15 cellular contexts compared by ENCODE assay signal in genomic region chr6:167701010-167701409, GRCh38.
DNase-seq lines count a peak whose midpoint lies in the region; ATAC-seq and TF ChIP-seq lines count a peak whose summit lies in the region.
"Had no signal": no experiment of that assay in that cellular context is flagged by ENCODE, and none has a peak within 500 bp of the region (broad histone marks: within the 10 kb centered on the region; RNA-seq: fewer than 3 reads in every experiment).

No MANE protein-coding gene starts in this region.

- no peak for ATAC-seq in left ventricle myocardium superior
- ATAC-seq in HG03460 (IDR thresholded peaks at IDR 0.05; ENCODE audit: unreplicated experiment), result no peak
- ATAC-seq in HG03196 (IDR thresholded peaks at IDR 0.05; ENCODE audit: unreplicated experiment), result no peak
- ATAC-seq: CD8-positive, alpha-beta T cell had no signal

- H3K9me3 Mint-ChIP-seq in progenitor cell of endocrine pancreas (ENCODE audit: low read depth), result no peaks in the 10 kb centered on the region
- H3K9me3 Mint-ChIP-seq: CD8-positive, alpha-beta T cell; H9 had no signal

- DNase-seq in left ventricle myocardium inferior, result no peak
- DNase-seq in left ventricle myocardium superior, result no peak
- DNase-seq in epithelial cell of prostate (ENCODE audit: low read depth, low spot score), result no peak
- no peak for DNase-seq in progenitor cell of endocrine pancreas (ENCODE audit: low spot score, unreplicated experiment)
- no peak for DNase-seq in germinal center (ENCODE audit: low spot score)
- DNase-seq: ACHN; CD8-positive, alpha-beta T cell; COR-L47; DND-41; GDM1; GOT3; H9 had no signal

- no peaks in the 10 kb centered on the region for H3K27me3 Mint-ChIP-seq in progenitor cell of endocrine pancreas

- intact Hi-C loops in left ventricle myocardium inferior (cut with micrococcal nuclease), result no loop called here
- intact Hi-C loops in left ventricle myocardium superior (cut with micrococcal nuclease), result no loop called here

- H3K4me3 Mint-ChIP-seq in progenitor cell of endocrine pancreas (ENCODE audit: low read depth), result no peak overlapping the region
- H3K4me3 Mint-ChIP-seq: CD14-positive monocyte; CD8-positive, alpha-beta T cell; H9 had no signal

- H3K27me3 ChIP-seq in left ventricle myocardium inferior (ENCODE audit: low read depth), result peaks cover 4% of the 10 kb centered on the region

- H3K36me3 ChIP-seq in left ventricle myocardium inferior, result no peaks in the 10 kb centered on the region

- H3K27ac ChIP-seq in left ventricle myocardium inferior (replicated peaks), result peak overlapping the region; percentile 92
- H3K27ac ChIP-seq in epithelial cell of prostate, result peak overlapping the region; percentile 94

- H3K4me1 ChIP-seq in left ventricle myocardium inferior, result peaks cover 22% of the 10 kb centered on the region

- H3K27ac Mint-ChIP-seq in progenitor cell of endocrine pancreas, result peak overlapping the region; percentile 82
- H3K27ac Mint-ChIP-seq: CD8-positive, alpha-beta T cell; H9 had no signal

- no peak overlapping the region for H3K4me3 ChIP-seq in left ventricle myocardium inferior

- TF ChIP-seq CTCF in left ventricle myocardium inferior (IDR thresholded peaks at IDR 0.05; ENCODE audit: borderline replicate concordance), result no peak
- TF ChIP-seq CTCF in progenitor cell of endocrine pancreas (IDR thresholded peaks at IDR 0.05; ENCODE audit: unreplicated experiment), result no peak

- H3K4me1 Mint-ChIP-seq in progenitor cell of endocrine pancreas (ENCODE audit: low read depth), result peaks cover 27% of the 10 kb centered on the region

- no peaks in the 10 kb centered on the region for H3K36me3 Mint-ChIP-seq in progenitor cell of endocrine pancreas (ENCODE audit: insufficient read depth)
- H3K36me3 Mint-ChIP-seq: CD14-positive monocyte; CD8-positive, alpha-beta T cell had no signal

- H3K9me3 ChIP-seq in left ventricle myocardium inferior (replicated peaks), result no peaks in the 10 kb centered on the region
